In the genomic region with DNA sequence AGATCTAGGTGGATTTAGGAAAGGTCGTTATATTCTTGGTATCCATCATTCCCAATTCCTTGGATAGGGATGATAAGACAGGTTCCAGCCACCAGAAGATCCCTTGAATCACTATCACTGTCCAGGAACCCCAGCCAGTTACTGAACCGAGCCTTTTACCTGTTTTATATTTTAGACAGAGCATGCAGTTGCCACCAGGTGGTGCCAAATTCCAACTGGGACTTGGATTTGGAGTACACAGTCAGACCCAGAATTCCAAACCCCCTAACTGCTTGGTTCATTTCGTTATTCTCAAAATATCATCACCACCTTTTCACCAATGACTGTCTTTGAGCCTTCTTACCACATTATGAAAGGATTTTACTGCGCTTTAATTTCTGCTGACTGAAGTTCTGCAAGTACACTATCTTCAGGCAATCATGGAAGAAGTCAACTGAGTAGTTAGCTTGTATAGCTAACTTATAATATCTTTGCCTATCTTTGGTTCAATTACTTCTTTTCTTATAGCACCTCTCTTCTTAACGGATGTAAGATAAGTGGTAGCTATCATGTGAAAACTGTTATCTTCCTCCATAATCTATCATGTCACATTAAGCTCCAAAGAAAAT, we compare ENCODE assay signal across 2 cellular contexts.
TF ChIP-seq lines count a peak whose summit lies in the region.

No MANE protein-coding gene starts in this region.

TF ChIP-seq in SK-N-SH, 30 proteins besides CTCF, POLR2A, EP300 and RAD21 (continued from another document):
- TF ChIP-seq GATA2 (CRISPR knock-in tag; IDR thresholded peaks at IDR 0.05) (no peak), FOXM1 (IDR thresholded peaks at IDR 0.05; ENCODE audit: low read depth) (no peak), TAF1 (IDR thresholded peaks at IDR 0.05; ENCODE audit: borderline replicate concordance, low read depth, low read length) (no peak), FOSL2 (IDR thresholded peaks at IDR 0.05; ENCODE audit: borderline replicate concordance, low read depth) (no peak)

TF ChIP-seq in SK-N-SH treated with all-trans-retinoic acid at 6 μM for 48 hours, 23 proteins besides CTCF, POLR2A, EP300 and RAD21 (continued from another document):
- no peak for TF ChIP-seq PPARA (CRISPR knock-in tag; IDR thresholded peaks at IDR 0.05; ENCODE audit: borderline replicate concordance)
- no peak for TF ChIP-seq ZNF565 (CRISPR knock-in tag; conservative IDR thresholded peaks at IDR 0.05; ENCODE audit: low read depth)
- TF ChIP-seq CREB5 (CRISPR knock-in tag; IDR thresholded peaks at IDR 0.05; ENCODE audit: low read depth): no peak
- TF ChIP-seq ARNTL (CRISPR knock-in tag; IDR thresholded peaks at IDR 0.05; ENCODE audit: borderline replicate concordance, low read depth): no peak
- TF ChIP-seq TCF4 (CRISPR knock-in tag; IDR thresholded peaks at IDR 0.05; ENCODE audit: borderline replicate concordance): no peak
- TF ChIP-seq BACH2 (CRISPR knock-in tag; IDR thresholded peaks at IDR 0.05; ENCODE audit: borderline replicate concordance): no peak
- no peak for TF ChIP-seq TOX (CRISPR knock-in tag; IDR thresholded peaks at IDR 0.05; ENCODE audit: borderline replicate concordance)
- TF ChIP-seq ZNF70 (CRISPR knock-in tag; IDR thresholded peaks at IDR 0.05): no peak
- no peak for TF ChIP-seq GLIS3 (CRISPR knock-in tag; IDR thresholded peaks at IDR 0.05)
- TF ChIP-seq ISL1 (CRISPR knock-in tag; IDR thresholded peaks at IDR 0.05): no peak
- no peak for TF ChIP-seq ZC3H10 (CRISPR knock-in tag; IDR thresholded peaks at IDR 0.05)
- TF ChIP-seq OSR1 (CRISPR knock-in tag; IDR thresholded peaks at IDR 0.05): no peak
- TF ChIP-seq ZFP30 (CRISPR knock-in tag; IDR thresholded peaks at IDR 0.05): no peak
- TF ChIP-seq CSDC2 (CRISPR knock-in tag; IDR thresholded peaks at IDR 0.05): no peak
- TF ChIP-seq, protein P1, sequence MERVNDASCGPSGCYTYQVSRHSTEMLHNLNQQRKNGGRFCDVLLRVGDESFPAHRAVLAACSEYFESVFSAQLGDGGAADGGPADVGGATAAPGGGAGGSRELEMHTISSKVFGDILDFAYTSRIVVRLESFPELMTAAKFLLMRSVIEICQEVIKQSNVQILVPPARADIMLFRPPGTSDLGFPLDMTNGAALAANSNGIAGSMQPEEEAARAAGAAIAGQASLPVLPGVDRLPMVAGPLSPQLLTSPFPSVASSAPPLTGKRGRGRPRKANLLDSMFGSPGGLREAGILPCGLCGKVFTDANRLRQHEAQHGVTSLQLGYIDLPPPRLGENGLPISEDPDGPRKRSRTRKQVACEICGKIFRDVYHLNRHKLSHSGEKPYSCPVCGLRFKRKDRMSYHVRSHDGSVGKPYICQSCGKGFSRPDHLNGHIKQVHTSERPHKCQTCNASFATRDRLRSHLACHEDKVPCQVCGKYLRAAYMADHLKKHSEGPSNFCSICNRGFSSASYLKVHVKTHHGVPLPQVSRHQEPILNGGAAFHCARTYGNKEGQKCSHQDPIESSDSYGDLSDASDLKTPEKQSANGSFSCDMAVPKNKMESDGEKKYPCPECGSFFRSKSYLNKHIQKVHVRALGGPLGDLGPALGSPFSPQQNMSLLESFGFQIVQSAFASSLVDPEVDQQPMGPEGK (CRISPR knock-in tag; IDR thresholded peaks at IDR 0.05; ENCODE audit: borderline replicate concordance): no peak
- TF ChIP-seq, protein P2, sequence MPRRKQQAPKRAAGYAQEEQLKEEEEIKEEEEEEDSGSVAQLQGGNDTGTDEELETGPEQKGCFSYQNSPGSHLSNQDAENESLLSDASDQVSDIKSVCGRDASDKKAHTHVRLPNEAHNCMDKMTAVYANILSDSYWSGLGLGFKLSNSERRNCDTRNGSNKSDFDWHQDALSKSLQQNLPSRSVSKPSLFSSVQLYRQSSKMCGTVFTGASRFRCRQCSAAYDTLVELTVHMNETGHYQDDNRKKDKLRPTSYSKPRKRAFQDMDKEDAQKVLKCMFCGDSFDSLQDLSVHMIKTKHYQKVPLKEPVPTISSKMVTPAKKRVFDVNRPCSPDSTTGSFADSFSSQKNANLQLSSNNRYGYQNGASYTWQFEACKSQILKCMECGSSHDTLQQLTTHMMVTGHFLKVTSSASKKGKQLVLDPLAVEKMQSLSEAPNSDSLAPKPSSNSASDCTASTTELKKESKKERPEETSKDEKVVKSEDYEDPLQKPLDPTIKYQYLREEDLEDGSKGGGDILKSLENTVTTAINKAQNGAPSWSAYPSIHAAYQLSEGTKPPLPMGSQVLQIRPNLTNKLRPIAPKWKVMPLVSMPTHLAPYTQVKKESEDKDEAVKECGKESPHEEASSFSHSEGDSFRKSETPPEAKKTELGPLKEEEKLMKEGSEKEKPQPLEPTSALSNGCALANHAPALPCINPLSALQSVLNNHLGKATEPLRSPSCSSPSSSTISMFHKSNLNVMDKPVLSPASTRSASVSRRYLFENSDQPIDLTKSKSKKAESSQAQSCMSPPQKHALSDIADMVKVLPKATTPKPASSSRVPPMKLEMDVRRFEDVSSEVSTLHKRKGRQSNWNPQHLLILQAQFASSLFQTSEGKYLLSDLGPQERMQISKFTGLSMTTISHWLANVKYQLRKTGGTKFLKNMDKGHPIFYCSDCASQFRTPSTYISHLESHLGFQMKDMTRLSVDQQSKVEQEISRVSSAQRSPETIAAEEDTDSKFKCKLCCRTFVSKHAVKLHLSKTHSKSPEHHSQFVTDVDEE (CRISPR knock-in tag; IDR thresholded peaks at IDR 0.05): no peak
- TF ChIP-seq ESRRG (CRISPR knock-in tag; IDR thresholded peaks at IDR 0.05): no peak
